ENCODE assay signal across 28 cellular contexts in the genomic region with DNA sequence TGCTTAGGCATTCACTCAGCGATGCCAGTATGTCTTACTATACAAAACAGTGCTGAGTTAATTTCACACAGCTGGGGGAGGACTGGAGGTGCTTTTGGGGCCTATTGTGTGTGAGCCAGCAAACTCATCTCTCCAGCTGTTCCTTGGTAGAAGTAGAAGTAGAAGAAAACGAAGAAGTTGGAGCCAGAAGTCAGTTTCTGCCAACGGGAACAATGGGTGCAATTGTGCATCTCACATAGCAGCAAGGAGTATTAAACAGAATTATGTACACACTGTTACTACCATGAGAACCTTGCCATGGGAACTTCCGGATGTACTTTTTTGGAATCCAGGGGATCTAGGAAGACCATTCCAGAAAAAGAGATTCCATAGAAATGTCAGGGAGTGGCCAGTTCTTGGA.
"Had no signal": no experiment of that assay in that cellular context is flagged by ENCODE, and none has a peak within 500 bp of the region (broad histone marks: within the 10 kb centered on the region; RNA-seq: fewer than 3 reads in every experiment).

No MANE protein-coding gene starts in this region.

- H3K27ac Mint-ChIP-seq: activated naive CD4-positive, alpha-beta T cell treated with anti-CD3 and anti-CD28 coated beads for 36 hours; activated naive CD8-positive, alpha-beta T cell treated with anti-CD3 and anti-CD28 coated beads, Interleukin-2, amount 10 ng/mL, durations not matched to agents 7 days and 5 days; activated T-helper 1 cell treated with anti-CD3 and anti-CD28 coated beads, Interleukin-12 subunit alpha, Interleukin-12 subunit beta, Interleukin-2, Interleukin-4 antibody, amounts not matched to agents 30 ng/mL and 10 ng/mL and 1 ng/mL, durations not matched to agents 14 hours and 24 hours and 36 hours; dendritic cell treated with granulocyte-macrophage colony-stimulating factor and Interleukin-4, amounts not matched to agents 40 ng/mL and 50 ng/mL, for 4 days; endodermal cell; nephron progenitor cell; stimulated activated memory B cell treated with anti-CD40 and anti-IgM and Interleukin-4, amounts not matched to agents 10 μg/mL and 1 μg/mL and 100 μg/mL, for 72 hours had no signal

- H3K4me3 Mint-ChIP-seq: activated naive CD4-positive, alpha-beta T cell treated with anti-CD3 and anti-CD28 coated beads for 36 hours; activated naive CD8-positive, alpha-beta T cell treated with anti-CD3 and anti-CD28 coated beads, Interleukin-2, amount 10 ng/mL, durations not matched to agents 7 days and 5 days; activated T-helper 1 cell treated with anti-CD3 and anti-CD28 coated beads, Interleukin-12 subunit alpha, Interleukin-12 subunit beta, Interleukin-2, Interleukin-4 antibody, amounts not matched to agents 30 ng/mL and 10 ng/mL and 1 ng/mL, durations not matched to agents 14 hours and 24 hours and 36 hours; central memory CD8-positive, alpha-beta T cell; dendritic cell treated with granulocyte-macrophage colony-stimulating factor and Interleukin-4, amounts not matched to agents 40 ng/mL and 50 ng/mL, for 4 days; endodermal cell; nephron progenitor cell; stimulated activated memory B cell treated with anti-CD40 and anti-IgM and Interleukin-4, amounts not matched to agents 10 μg/mL and 1 μg/mL and 100 μg/mL, for 72 hours had no signal

- H3K27ac ChIP-seq: brain microvascular endothelial cell, foreskin keratinocyte, heart right ventricle, lower lobe of right lung, neutrophil, sigmoid colon, stomach, thyroid gland, VCaP had no signal

- H3K4me1 Mint-ChIP-seq: endodermal cell, nephron progenitor cell had no signal

- H3K36me3 ChIP-seq: brain microvascular endothelial cell, heart right ventricle, lower lobe of right lung, neutrophil, sigmoid colon, stomach, thyroid gland had no signal

- H3K4me1 ChIP-seq: thyroid gland had no signal

- DNase-seq: activated CD4-positive, alpha-beta T cell treated with anti-CD3 and anti-CD28 coated beads for 48 hours; activated CD4-positive, alpha-beta T cell treated with anti-CD3 and anti-CD28 coated beads, Interleukin-2, amount 50 U/mL, for 48 hours; activated CD8-positive, alpha-beta memory T cell treated with anti-CD3 and anti-CD28 coated beads for 24 hours; activated effector memory CD4-positive, alpha-beta T cell treated with anti-CD3 and anti-CD28 coated beads, Interleukin-2, amount 50 U/mL, for 16 hours; activated naive CD4-positive, alpha-beta T cell treated with anti-CD3 and anti-CD28 coated beads for 36 hours; activated naive CD8-positive, alpha-beta T cell treated with anti-CD3 and anti-CD28 coated beads, Interleukin-2, amount 10 ng/mL, durations not matched to agents 7 days and 5 days; amniotic stem cell; brain microvascular endothelial cell; endodermal cell; foreskin keratinocyte; heart right ventricle; lower lobe of right lung; mucosa of descending colon; nephron progenitor cell; sigmoid colon; small intestine; stimulated activated CD4-positive, alpha-beta T cell treated with anti-CD3 and anti-CD28 coated beads, Interleukin-4, amount 100 ng/mL, for 24 hours; stomach; T-helper 1 cell; thyroid gland had no signal

- ATAC-seq: esophagus mucosa; foreskin keratinocyte; left lobe of liver; lower lobe of right lung; mucosa of descending colon; stimulated activated memory B cell treated with anti-CD40 and anti-IgM and Interleukin-4, amounts not matched to agents 10 μg/mL and 1 μg/mL and 100 μg/mL, for 72 hours had no signal

- H3K27me3 Mint-ChIP-seq: activated naive CD8-positive, alpha-beta T cell treated with anti-CD3 and anti-CD28 coated beads, Interleukin-2, amount 10 ng/mL, durations not matched to agents 7 days and 5 days; central memory CD8-positive, alpha-beta T cell; dendritic cell treated with granulocyte-macrophage colony-stimulating factor and Interleukin-4, amounts not matched to agents 40 ng/mL and 50 ng/mL, for 4 days; stimulated activated memory B cell treated with anti-CD40 and anti-IgM and Interleukin-4, amounts not matched to agents 10 μg/mL and 1 μg/mL and 100 μg/mL, for 72 hours had no signal

- H3K4me3 ChIP-seq: heart right ventricle, lower lobe of right lung, mucosa of descending colon, sigmoid colon, stomach, thyroid gland had no signal

- H3K27me3 ChIP-seq: brain microvascular endothelial cell, foreskin keratinocyte, heart right ventricle, neutrophil, sigmoid colon, stomach, thyroid gland had no signal

- H3K9me3 Mint-ChIP-seq: central memory CD8-positive, alpha-beta T cell had no signal

- H3K9me3 ChIP-seq: neutrophil, thyroid gland had no signal
